ENCODE assay signal across 1 cellular context in the genomic region with DNA sequence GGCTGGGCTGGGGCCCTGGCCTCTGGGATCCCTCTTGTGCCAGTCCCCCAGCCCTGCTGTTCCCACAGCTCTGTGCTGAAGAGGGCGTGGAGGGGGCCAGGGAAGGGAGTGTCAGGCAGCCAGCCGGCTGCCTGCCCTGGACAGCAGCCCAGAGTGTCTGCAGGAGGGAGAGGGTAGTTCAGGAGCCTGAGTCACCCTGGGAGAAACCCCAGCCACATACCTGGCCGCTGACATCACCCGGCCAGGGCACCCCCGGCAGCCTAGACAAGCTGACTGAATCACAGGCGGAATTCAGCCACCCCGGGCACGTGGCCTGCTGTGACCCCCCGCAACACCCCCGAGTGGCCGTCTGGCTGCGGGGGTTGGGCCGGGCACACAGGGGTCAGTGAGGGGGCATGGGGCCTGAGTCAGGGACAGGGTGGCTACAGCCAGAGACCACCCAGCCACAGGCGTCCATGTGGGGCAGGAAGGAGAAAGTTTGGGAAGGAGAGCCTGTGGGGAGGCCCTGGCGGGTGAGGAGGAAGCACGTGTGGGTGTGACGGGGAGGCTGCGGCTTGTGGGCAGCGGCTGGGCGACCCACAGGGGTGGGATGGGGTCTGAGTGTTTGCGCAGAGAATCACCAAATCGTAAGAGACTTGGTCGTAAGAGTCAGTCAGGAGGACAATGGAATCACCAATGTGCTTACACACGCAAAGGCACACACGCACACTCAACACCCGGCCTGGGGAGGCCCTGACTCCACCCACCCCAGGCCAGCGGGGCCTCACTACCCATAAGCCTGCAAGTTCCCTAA.
TF ChIP-seq lines count a peak whose summit lies in the region.

No MANE protein-coding gene starts in this region.

TF ChIP-seq in K562, 482 proteins besides CTCF, POLR2A, EP300 and RAD21 (continued from another document and continues in another):
- TF ChIP-seq, protein P1, sequence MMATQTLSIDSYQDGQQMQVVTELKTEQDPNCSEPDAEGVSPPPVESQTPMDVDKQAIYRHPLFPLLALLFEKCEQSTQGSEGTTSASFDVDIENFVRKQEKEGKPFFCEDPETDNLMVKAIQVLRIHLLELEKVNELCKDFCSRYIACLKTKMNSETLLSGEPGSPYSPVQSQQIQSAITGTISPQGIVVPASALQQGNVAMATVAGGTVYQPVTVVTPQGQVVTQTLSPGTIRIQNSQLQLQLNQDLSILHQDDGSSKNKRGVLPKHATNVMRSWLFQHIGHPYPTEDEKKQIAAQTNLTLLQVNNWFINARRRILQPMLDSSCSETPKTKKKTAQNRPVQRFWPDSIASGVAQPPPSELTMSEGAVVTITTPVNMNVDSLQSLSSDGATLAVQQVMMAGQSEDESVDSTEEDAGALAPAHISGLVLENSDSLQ (IDR thresholded peaks at IDR 0.05), result no peak; the same call in 1 of the 2 replicates
- no peak for TF ChIP-seq ZNF431 (CRISPR knock-in tag; IDR thresholded peaks at IDR 0.05)
- TF ChIP-seq SP2 (IDR thresholded peaks at IDR 0.05; ENCODE audit: extremely low read depth, low read depth, low read length, poor library complexity, severe bottlenecking), result peak; percentile 11
- no peak for TF ChIP-seq GATAD2B (IDR thresholded peaks at IDR 0.05; ENCODE audit: borderline replicate concordance)
- no peak for TF ChIP-seq IFI16 (CRISPR knock-in tag; IDR thresholded peaks at IDR 0.05)
- TF ChIP-seq, protein P2, sequence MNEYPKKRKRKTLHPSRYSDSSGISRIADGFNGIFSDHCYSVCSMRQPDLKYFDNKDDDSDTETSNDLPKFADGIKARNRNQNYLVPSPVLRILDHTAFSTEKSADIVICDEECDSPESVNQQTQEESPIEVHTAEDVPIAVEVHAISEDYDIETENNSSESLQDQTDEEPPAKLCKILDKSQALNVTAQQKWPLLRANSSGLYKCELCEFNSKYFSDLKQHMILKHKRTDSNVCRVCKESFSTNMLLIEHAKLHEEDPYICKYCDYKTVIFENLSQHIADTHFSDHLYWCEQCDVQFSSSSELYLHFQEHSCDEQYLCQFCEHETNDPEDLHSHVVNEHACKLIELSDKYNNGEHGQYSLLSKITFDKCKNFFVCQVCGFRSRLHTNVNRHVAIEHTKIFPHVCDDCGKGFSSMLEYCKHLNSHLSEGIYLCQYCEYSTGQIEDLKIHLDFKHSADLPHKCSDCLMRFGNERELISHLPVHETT (CRISPR knock-in tag; conservative IDR thresholded peaks at IDR 0.05 in 1 of 2, IDR thresholded peaks at IDR 0.05 in 1 of 2), result peak in 1 of 2 experiments; percentile 38; a peak in 1 of 4 replicates
- TF ChIP-seq GABPA (tag; conservative IDR thresholded peaks at IDR 0.05; ENCODE audit: low read depth), result peak; percentile 43
- TF ChIP-seq, protein P3, sequence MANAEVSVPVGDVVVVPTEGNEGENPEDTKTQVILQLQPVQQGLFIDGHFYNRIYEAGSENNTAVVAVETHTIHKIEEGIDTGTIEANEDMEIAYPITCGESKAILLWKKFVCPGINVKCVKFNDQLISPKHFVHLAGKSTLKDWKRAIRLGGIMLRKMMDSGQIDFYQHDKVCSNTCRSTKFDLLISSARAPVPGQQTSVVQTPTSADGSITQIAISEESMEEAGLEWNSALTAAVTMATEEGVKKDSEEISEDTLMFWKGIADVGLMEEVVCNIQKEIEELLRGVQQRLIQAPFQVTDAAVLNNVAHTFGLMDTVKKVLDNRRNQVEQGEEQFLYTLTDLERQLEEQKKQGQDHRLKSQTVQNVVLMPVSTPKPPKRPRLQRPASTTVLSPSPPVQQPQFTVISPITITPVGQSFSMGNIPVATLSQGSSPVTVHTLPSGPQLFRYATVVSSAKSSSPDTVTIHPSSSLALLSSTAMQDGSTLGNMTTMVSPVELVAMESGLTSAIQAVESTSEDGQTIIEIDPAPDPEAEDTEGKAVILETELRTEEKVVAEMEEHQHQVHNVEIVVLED (CRISPR knock-in tag; IDR thresholded peaks at IDR 0.05), result no peak
- TF ChIP-seq COPS2 (conservative IDR thresholded peaks at IDR 0.05), result no peak
- TF ChIP-seq ZNF668 (CRISPR knock-in tag; IDR thresholded peaks at IDR 0.05), result no peak
- TF ChIP-seq GATA2 (CRISPR knock-in tag; IDR thresholded peaks at IDR 0.05), result no peak
- TF ChIP-seq, protein P4, sequence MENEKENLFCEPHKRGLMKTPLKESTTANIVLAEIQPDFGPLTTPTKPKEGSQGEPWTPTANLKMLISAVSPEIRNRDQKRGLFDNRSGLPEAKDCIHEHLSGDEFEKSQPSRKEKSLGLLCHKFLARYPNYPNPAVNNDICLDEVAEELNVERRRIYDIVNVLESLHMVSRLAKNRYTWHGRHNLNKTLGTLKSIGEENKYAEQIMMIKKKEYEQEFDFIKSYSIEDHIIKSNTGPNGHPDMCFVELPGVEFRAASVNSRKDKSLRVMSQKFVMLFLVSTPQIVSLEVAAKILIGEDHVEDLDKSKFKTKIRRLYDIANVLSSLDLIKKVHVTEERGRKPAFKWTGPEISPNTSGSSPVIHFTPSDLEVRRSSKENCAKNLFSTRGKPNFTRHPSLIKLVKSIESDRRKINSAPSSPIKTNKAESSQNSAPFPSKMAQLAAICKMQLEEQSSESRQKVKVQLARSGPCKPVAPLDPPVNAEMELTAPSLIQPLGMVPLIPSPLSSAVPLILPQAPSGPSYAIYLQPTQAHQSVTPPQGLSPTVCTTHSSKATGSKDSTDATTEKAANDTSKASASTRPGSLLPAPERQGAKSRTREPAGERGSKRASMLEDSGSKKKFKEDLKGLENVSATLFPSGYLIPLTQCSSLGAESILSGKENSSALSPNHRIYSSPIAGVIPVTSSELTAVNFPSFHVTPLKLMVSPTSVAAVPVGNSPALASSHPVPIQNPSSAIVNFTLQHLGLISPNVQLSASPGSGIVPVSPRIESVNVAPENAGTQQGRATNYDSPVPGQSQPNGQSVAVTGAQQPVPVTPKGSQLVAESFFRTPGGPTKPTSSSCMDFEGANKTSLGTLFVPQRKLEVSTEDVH (IDR thresholded peaks at IDR 0.05; ENCODE audit: low read depth, partially characterized antibody), result no peak
- no peak for TF ChIP-seq ZNF354B (CRISPR knock-in tag; IDR thresholded peaks at IDR 0.05)
- no peak for TF ChIP-seq ZNF384 (IDR thresholded peaks at IDR 0.05; ENCODE audit: low read depth, low read length)
- TF ChIP-seq FOXM1 (IDR thresholded peaks at IDR 0.05; ENCODE audit: low read depth), result no peak
- no peak for TF ChIP-seq FOXM1 (CRISPR knock-in tag; IDR thresholded peaks at IDR 0.05; ENCODE audit: low read depth)
- no peak for TF ChIP-seq IRF2 (CRISPR knock-in tag; IDR thresholded peaks at IDR 0.05)
- TF ChIP-seq, protein P5, sequence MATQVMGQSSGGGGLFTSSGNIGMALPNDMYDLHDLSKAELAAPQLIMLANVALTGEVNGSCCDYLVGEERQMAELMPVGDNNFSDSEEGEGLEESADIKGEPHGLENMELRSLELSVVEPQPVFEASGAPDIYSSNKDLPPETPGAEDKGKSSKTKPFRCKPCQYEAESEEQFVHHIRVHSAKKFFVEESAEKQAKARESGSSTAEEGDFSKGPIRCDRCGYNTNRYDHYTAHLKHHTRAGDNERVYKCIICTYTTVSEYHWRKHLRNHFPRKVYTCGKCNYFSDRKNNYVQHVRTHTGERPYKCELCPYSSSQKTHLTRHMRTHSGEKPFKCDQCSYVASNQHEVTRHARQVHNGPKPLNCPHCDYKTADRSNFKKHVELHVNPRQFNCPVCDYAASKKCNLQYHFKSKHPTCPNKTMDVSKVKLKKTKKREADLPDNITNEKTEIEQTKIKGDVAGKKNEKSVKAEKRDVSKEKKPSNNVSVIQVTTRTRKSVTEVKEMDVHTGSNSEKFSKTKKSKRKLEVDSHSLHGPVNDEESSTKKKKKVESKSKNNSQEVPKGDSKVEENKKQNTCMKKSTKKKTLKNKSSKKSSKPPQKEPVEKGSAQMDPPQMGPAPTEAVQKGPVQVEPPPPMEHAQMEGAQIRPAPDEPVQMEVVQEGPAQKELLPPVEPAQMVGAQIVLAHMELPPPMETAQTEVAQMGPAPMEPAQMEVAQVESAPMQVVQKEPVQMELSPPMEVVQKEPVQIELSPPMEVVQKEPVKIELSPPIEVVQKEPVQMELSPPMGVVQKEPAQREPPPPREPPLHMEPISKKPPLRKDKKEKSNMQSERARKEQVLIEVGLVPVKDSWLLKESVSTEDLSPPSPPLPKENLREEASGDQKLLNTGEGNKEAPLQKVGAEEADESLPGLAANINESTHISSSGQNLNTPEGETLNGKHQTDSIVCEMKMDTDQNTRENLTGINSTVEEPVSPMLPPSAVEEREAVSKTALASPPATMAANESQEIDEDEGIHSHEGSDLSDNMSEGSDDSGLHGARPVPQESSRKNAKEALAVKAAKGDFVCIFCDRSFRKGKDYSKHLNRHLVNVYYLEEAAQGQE (CRISPR knock-in tag; IDR thresholded peaks at IDR 0.05; ENCODE audit: low read depth), result peak; percentile 60; the same call in 1 of the 2 replicates
- no peak; the same call in 1 of the 2 replicates for TF ChIP-seq PHF8 (IDR thresholded peaks at IDR 0.05; ENCODE audit: borderline replicate concordance, low read length)
- TF ChIP-seq ZNF699 (CRISPR knock-in tag; IDR thresholded peaks at IDR 0.05; ENCODE audit: insufficient replicate concordance), result no peak
- no peak; a peak in 1 of 4 replicates for TF ChIP-seq RCOR1 (IDR thresholded peaks at IDR 0.05; ENCODE audit: borderline replicate concordance in 1 of 2, low read depth in 2 of 2, low read length in 2 of 2)
- TF ChIP-seq, protein P6, sequence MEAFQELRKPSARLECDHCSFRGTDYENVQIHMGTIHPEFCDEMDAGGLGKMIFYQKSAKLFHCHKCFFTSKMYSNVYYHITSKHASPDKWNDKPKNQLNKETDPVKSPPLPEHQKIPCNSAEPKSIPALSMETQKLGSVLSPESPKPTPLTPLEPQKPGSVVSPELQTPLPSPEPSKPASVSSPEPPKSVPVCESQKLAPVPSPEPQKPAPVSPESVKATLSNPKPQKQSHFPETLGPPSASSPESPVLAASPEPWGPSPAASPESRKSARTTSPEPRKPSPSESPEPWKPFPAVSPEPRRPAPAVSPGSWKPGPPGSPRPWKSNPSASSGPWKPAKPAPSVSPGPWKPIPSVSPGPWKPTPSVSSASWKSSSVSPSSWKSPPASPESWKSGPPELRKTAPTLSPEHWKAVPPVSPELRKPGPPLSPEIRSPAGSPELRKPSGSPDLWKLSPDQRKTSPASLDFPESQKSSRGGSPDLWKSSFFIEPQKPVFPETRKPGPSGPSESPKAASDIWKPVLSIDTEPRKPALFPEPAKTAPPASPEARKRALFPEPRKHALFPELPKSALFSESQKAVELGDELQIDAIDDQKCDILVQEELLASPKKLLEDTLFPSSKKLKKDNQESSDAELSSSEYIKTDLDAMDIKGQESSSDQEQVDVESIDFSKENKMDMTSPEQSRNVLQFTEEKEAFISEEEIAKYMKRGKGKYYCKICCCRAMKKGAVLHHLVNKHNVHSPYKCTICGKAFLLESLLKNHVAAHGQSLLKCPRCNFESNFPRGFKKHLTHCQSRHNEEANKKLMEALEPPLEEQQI (IDR thresholded peaks at IDR 0.05), result no peak
- no peak for TF ChIP-seq RB1 (IDR thresholded peaks at IDR 0.05; ENCODE audit: low read depth)
- TF ChIP-seq HMG20B (CRISPR knock-in tag; IDR thresholded peaks at IDR 0.05), result no peak
- TF ChIP-seq BACH1 (tag; IDR thresholded peaks at IDR 0.05), result no peak
- TF ChIP-seq PHTF2 (CRISPR knock-in tag; IDR thresholded peaks at IDR 0.05), result no peak
- TF ChIP-seq ZNF778 (CRISPR knock-in tag; IDR thresholded peaks at IDR 0.05), result no peak
- no peak for TF ChIP-seq ZNF764 (CRISPR knock-in tag; IDR thresholded peaks at IDR 0.05; ENCODE audit: low read depth)
- TF ChIP-seq RBM25 (IDR thresholded peaks at IDR 0.05; ENCODE audit: low read depth, low read length, severe bottlenecking), result no peak
- TF ChIP-seq, protein P7, sequence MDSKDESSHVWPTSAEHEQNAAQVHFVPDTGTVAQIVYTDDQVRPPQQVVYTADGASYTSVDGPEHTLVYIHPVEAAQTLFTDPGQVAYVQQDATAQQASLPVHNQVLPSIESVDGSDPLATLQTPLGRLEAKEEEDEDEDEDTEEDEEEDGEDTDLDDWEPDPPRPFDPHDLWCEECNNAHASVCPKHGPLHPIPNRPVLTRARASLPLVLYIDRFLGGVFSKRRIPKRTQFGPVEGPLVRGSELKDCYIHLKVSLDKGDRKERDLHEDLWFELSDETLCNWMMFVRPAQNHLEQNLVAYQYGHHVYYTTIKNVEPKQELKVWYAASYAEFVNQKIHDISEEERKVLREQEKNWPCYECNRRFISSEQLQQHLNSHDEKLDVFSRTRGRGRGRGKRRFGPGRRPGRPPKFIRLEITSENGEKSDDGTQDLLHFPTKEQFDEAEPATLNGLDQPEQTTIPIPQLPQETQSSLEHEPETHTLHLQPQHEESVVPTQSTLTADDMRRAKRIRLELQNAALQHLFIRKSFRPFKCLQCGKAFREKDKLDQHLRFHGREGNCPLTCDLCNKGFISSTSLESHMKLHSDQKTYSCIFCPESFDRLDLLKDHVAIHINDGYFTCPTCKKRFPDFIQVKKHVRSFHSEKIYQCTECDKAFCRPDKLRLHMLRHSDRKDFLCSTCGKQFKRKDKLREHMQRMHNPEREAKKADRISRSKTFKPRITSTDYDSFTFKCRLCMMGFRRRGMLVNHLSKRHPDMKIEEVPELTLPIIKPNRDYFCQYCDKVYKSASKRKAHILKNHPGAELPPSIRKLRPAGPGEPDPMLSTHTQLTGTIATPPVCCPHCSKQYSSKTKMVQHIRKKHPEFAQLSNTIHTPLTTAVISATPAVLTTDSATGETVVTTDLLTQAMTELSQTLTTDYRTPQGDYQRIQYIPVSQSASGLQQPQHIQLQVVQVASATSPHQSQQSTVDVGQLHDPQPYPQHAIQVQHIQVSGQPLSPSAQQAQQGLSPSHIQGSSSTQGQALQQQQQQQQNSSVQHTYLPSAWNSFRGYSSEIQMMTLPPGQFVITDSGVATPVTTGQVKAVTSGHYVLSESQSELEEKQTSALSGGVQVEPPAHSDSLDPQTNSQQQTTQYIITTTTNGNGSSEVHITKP (IDR thresholded peaks at IDR 0.05; ENCODE audit: partially characterized antibody), result no peak
- TF ChIP-seq, protein P8, sequence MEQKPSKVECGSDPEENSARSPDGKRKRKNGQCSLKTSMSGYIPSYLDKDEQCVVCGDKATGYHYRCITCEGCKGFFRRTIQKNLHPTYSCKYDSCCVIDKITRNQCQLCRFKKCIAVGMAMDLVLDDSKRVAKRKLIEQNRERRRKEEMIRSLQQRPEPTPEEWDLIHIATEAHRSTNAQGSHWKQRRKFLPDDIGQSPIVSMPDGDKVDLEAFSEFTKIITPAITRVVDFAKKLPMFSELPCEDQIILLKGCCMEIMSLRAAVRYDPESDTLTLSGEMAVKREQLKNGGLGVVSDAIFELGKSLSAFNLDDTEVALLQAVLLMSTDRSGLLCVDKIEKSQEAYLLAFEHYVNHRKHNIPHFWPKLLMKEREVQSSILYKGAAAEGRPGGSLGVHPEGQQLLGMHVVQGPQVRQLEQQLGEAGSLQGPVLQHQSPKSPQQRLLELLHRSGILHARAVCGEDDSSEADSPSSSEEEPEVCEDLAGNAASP (IDR thresholded peaks at IDR 0.05), result no peak
- TF ChIP-seq PTRF (tag; IDR thresholded peaks at IDR 0.05), result no peak
- TF ChIP-seq TCF7L2 (IDR thresholded peaks at IDR 0.05; ENCODE audit: low read depth, low read length), result no peak
